8 cellular contexts compared by ENCODE assay signal in genomic region chr9:94002316-94003140, GRCh38. TPM values are rescaled to one million over a fixed set of nuclear protein-coding genes. Genes with fewer than 3 reads are reported as not detected.
DNase-seq lines count a peak whose midpoint lies in the region; ATAC-seq and TF ChIP-seq lines count a peak whose summit lies in the region.

No MANE protein-coding gene starts in this region.

- H3K4me1 ChIP-seq in adrenal gland (replicated peaks in 1 of 2) = no peaks in the 10 kb centered on the region

- no peak overlapping the region for H3K27ac ChIP-seq in HL-60 (replicated peaks)
- no peak overlapping the region for H3K27ac ChIP-seq in adrenal gland

- DNase-seq in DMS153 treated with DMSO at 0.1 percent for 48 hours (lab: John Stamatoyannopoulos, UW; ENCODE audit: unreplicated experiment) = peak; percentile 66
- peak; percentile 12 to 45 for DNase-seq in HL-60 (ENCODE audit: low read depth in 1 of 2, low spot score in 1 of 2)
- DNase-seq in NCI-H69 (lab: John Stamatoyannopoulos, UW) = peak; percentile 81
- peak in 5 of 7 donors; percentile 20 to 62 (median 31) for DNase-seq in adrenal gland
- peak; percentile 45 for DNase-seq in kidney tubule cell (ENCODE audit: low spot score)
- DNase-seq in sciatic nerve (ENCODE audit: low spot score) = no peak
- DNase-seq in UCSD-AML1 (lab: John Stamatoyannopoulos, UW; ENCODE audit: unreplicated experiment) = no peak

- no peak overlapping the region for H3K4me3 ChIP-seq in HL-60 (replicated peaks; ENCODE audit: insufficient read depth, low read length)
- no peak overlapping the region for H3K4me3 ChIP-seq in adrenal gland

- ATAC-seq in HG02852 (IDR thresholded peaks at IDR 0.05; ENCODE audit: unreplicated experiment) (no peak), sciatic nerve (no peak)

- intact Hi-C loops in adrenal gland (cut with DNase I) = no loop called here
- intact Hi-C loops in sciatic nerve (cut with DNase I) = no loop called here

- TF ChIP-seq CTCF in HL-60 (IDR thresholded peaks at IDR 0.05; ENCODE audit: insufficient read depth, low read length) = peak; percentile 26
- peak; percentile 35 to 52 (median 48) for TF ChIP-seq CTCF in adrenal gland (IDR thresholded peaks at IDR 0.05)

- no peaks in the 10 kb centered on the region for H3K36me3 ChIP-seq in adrenal gland (replicated peaks in 1 of 2)

- H3K27me3 ChIP-seq in HL-60 (ENCODE audit: insufficient read depth, poor library complexity, severe bottlenecking) (peaks cover 3% of the 10 kb centered on the region), adrenal gland (peaks cover 4% of the 10 kb centered on the region)

- H3K9me3 ChIP-seq in adrenal gland (replicated peaks in 1 of 3) = no peaks in the 10 kb centered on the region

- TF ChIP-seq POLR2A in adrenal gland (IDR thresholded peaks at IDR 0.05) = no peak

- WGBS in adrenal gland, 4 donors = 36 to 53% (median 41%) methylated on average over 4 to 6 of the region's 6 CpGs

RNA-seq across cellular contexts. Expression of gene BARX1, which starts 47.4 kb away (rescaled TPM):
- total RNA-seq in adrenal gland (not detected), sciatic nerve (not detected)
- polyA plus RNA-seq in adrenal gland = under 1 TPM in 1 of 3 donors, not detected in 2; 0.32 TPM

Comparison
In these comparisons a context has a peak if more than half of its experiments do, and no peak if none do; other contexts are left out.
1. DNase-seq: peak in DMS153 treated with DMSO at 0.1 percent for 48 hours (single experiment), HL-60 (2 of 2), NCI-H69 (single experiment), adrenal gland (5 of 7) and kidney tubule cell (single experiment); none in sciatic nerve (single experiment) and UCSD-AML1 (single experiment).